Comparison of ENCODE assay signal across 8 cellular contexts in the genomic region with DNA sequence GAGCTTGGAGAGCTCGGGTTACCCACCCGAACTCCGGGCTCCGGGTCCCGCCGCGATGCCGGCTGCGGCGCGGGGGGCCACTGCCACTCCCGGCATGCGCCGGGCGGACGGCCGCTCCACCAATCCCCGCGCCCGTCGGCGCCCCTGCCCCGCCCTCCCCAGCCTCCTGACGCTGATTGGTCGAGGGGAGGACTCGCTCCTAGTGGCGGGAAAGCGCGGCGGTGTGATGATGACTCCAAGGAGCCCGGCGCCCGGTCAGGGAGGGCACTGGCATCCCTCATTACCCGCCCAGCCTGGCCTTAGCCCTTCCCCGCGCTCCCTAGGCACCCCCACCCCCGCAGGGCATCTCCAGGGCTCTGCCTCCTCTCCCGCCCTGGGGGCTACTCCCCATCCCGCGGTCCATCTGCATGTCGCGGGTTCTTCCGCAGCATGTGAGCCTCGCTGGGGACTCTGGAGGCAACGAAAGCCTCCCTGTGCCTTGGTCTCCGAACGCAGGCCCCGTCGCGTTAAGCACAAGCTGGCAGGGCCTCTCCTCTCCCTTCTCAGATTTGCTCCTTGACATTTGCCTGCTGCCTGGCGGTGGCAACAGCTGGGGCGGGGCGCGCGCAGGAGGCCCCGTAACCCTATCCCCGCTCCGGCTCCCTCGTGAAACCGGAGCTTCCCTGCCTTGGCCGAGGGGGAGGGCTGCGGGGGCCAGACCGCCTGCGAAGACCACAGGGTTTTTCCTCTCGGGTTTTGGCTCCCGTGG.
DNase-seq lines count a peak whose midpoint lies in the region; ATAC-seq and TF ChIP-seq lines count a peak whose summit lies in the region.

No MANE protein-coding gene starts in this region.

- H3K4me3 ChIP-seq in LNCaP clone FGC (ENCODE audit: low read depth, low read length), result peak overlapping the region; percentile 87
- H3K4me3 ChIP-seq in fibroblast of pulmonary artery (replicated peaks; ENCODE audit: low read depth, low read length), result peak overlapping the region; percentile 73

- ATAC-seq in GM21825 (IDR thresholded peaks at IDR 0.05; ENCODE audit: unreplicated experiment), result peak; percentile 81
- peak; percentile 95 to 96 for ATAC-seq in stimulated activated naive B cell treated with anti-CD40 and anti-IgM and Interleukin-4, amounts not matched to agents 10 μg/mL and 1 μg/mL and 100 μg/mL, for 72 hours (replicated peaks)

- H3K36me3 Mint-ChIP-seq in nephron (ENCODE audit: low read depth), result peaks cover 3% of the 10 kb centered on the region
- H3K36me3 Mint-ChIP-seq in stimulated activated naive B cell treated with anti-CD40 and anti-IgM and Interleukin-4, amounts not matched to agents 10 μg/mL and 1 μg/mL and 100 μg/mL, for 72 hours, result peaks cover 6 to 9% of the 10 kb centered on the region in 2 donors

- peak overlapping the region; percentile 14 to 89 (median 59) for H3K27ac Mint-ChIP-seq in nephron
- H3K27ac Mint-ChIP-seq in stimulated activated naive B cell treated with anti-CD40 and anti-IgM and Interleukin-4, amounts not matched to agents 10 μg/mL and 1 μg/mL and 100 μg/mL, for 72 hours, result peak overlapping the region; percentile 93

- H3K27me3 Mint-ChIP-seq in nephron (ENCODE audit: low read depth), result no peaks in the 10 kb centered on the region
- H3K27me3 Mint-ChIP-seq in stimulated activated naive B cell treated with anti-CD40 and anti-IgM and Interleukin-4, amounts not matched to agents 10 μg/mL and 1 μg/mL and 100 μg/mL, for 72 hours, result peaks cover 9 to 11% of the 10 kb centered on the region in 2 donors

- H3K9me3 Mint-ChIP-seq in nephron, result no peaks in the 10 kb centered on the region
- no peaks in the 10 kb centered on the region for H3K9me3 Mint-ChIP-seq in stimulated activated naive B cell treated with anti-CD40 and anti-IgM and Interleukin-4, amounts not matched to agents 10 μg/mL and 1 μg/mL and 100 μg/mL, for 72 hours

- H3K4me1 Mint-ChIP-seq in nephron, result peaks cover 66% of the 10 kb centered on the region
- H3K4me1 Mint-ChIP-seq in stimulated activated naive B cell treated with anti-CD40 and anti-IgM and Interleukin-4, amounts not matched to agents 10 μg/mL and 1 μg/mL and 100 μg/mL, for 72 hours, result peaks cover 27 to 40% of the 10 kb centered on the region in 2 donors

- peak overlapping the region; percentile 89 to 91 (median 89) for H3K4me3 Mint-ChIP-seq in nephron
- H3K4me3 Mint-ChIP-seq in stimulated activated naive B cell treated with anti-CD40 and anti-IgM and Interleukin-4, amounts not matched to agents 10 μg/mL and 1 μg/mL and 100 μg/mL, for 72 hours, result peak overlapping the region; percentile 92 to 93

- peak; percentile 85 for DNase-seq in DMS79 treated with DMSO at 0.1 percent for 48 hours (lab: John Stamatoyannopoulos, UW)
- DNase-seq in LNCaP clone FGC (ENCODE audit: low read depth), result peak; percentile 31
- peak; percentile 78 for DNase-seq in RKO (ENCODE audit: low spot score)
- DNase-seq in activated T-helper 1 cell treated with anti-CD3 and anti-CD28 coated beads, Interleukin-2, amount 50 U/mL, for 16 hours (ENCODE audit: low read depth in 1 of 2, low spot score in 1 of 2), result peak; percentile 76 to 85
- DNase-seq in fibroblast of pulmonary artery (ENCODE audit: low read depth), result peak; percentile 79
- peak; percentile 79 for DNase-seq in stimulated activated naive B cell treated with anti-CD40 and anti-IgM and Interleukin-4, amounts not matched to agents 10 μg/mL and 1 μg/mL and 100 μg/mL, for 72 hours

- TF ChIP-seq CTCF in LNCaP clone FGC (IDR thresholded peaks at IDR 0.05; ENCODE audit: control insufficient read depth, extremely low read depth, insufficient read depth) (no peak), fibroblast of pulmonary artery (IDR thresholded peaks at IDR 0.05; ENCODE audit: low read length, missing control alignments) (no peak), nephron (IDR thresholded peaks at IDR 0.05; ENCODE audit: unreplicated experiment in 3 of 3) (peak in 1 of 3 experiments; percentile 19)

Comparison
In these comparisons a context has a peak if more than half of its experiments do, and no peak if none do; other contexts are left out.
1. Peak in every context shown above with its lines: DNase-seq, ATAC-seq and H3K4me3 ChIP-seq.
2. DNase-seq: peak in every context shown above with its lines; median percentile 85 in DMS79 treated with DMSO at 0.1 percent for 48 hours; 80 in activated T-helper 1 cell treated with anti-CD3 and anti-CD28 coated beads, Interleukin-2, amount 50 U/mL, for 16 hours; 79 in fibroblast of pulmonary artery; 79 in stimulated activated naive B cell treated with anti-CD40 and anti-IgM and Interleukin-4, amounts not matched to agents 10 μg/mL and 1 μg/mL and 100 μg/mL, for 72 hours; 78 in RKO; 31 in LNCaP clone FGC.